11 cellular contexts compared by ENCODE assay signal in the genomic region with DNA sequence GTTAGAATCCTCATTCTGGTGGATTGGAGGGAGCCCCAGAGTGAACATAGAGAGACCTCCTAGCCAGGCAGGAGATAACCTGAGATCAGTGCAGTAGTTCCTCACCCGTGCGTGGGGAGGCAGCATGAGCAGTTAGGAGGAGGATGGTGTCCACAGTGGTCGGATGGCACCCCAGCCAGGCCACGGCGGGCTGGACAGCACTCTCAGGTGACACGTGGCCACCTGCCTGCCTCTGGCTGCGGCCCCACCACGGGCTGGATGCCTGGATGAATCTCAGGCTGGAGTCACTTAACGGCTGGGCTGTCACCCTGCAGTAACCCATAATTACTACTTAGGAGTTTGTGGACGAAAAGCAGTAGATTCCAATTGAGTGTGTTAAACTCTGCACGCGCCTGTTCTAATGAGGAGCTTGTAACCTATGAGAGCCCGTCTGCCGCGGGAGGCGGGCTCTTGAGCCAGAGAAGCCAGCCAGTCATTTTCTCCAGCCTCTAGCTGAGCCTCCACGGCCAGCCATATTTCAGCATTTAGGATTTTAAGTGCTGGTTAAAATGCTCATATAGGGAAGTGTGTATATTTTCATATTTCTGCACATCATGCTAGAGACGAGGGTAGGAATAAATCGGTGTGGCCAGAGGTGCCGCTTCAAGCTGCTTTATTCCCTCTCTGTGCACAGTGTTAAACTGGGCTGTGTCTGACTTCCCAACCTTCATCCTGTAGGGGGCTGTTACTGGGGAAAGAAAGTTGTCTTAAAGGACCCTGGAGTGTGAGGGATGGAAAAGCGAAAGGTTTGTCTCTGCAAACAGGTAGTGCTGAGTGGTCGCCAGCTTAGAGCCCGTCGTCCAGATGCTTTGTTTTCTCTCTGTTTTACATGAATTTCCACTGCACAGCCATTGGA.
DNase-seq lines count a peak whose midpoint lies in the region; ATAC-seq, FAIRE-seq and TF ChIP-seq lines count a peak whose summit lies in the region.
"Had no signal": no experiment of that assay in that cellular context is flagged by ENCODE, and none has a peak within 500 bp of the region (broad histone marks: within the 10 kb centered on the region; RNA-seq: fewer than 3 reads in every experiment).

No MANE protein-coding gene starts in this region.

- peak overlapping the region; percentile 53 for H3K4me2 ChIP-seq in BLaER1

- no peak for TF ChIP-seq POLR2A in GM12891 (IDR thresholded peaks at IDR 0.05; ENCODE audit: low read depth, low read length)

- H3K36me3 ChIP-seq in BLaER1: no peaks in the 10 kb centered on the region

- H3K27me3 ChIP-seq in BLaER1: no peaks in the 10 kb centered on the region
- H3K27me3 ChIP-seq: body of pancreas had no signal

- no peak overlapping the region for H3K9ac ChIP-seq in BLaER1

- peak; percentile 70 for DNase-seq in M059J (ENCODE audit: low read depth)
- DNase-seq in astrocyte of the hippocampus (ENCODE audit: low read depth, low spot score): peak; percentile 62
- peak; percentile 36 for DNase-seq in midbrain (lab: John Stamatoyannopoulos, UW)
- DNase-seq in amniotic stem cell (lab: John Stamatoyannopoulos, UW): no peak
- no peak for DNase-seq in GM12891 (ENCODE audit: insufficient read length, low spot score)
- no peak for DNase-seq in RCC 7860 (ENCODE audit: low spot score)
- DNase-seq: body of pancreas, left cardiac atrium had no signal

- H3K9me3 ChIP-seq in BLaER1: no peaks in the 10 kb centered on the region
- H3K9me3 ChIP-seq: body of pancreas had no signal

- no peaks in the 10 kb centered on the region for H4K20me1 ChIP-seq in BLaER1

- H3K4me1 ChIP-seq in BLaER1: peaks cover 33% of the 10 kb centered on the region

- no peak overlapping the region for H3K27ac ChIP-seq in BLaER1
- H3K27ac ChIP-seq: body of pancreas had no signal

- no peak overlapping the region for H3K4me3 ChIP-seq in BLaER1
- H3K4me3 ChIP-seq: body of pancreas had no signal

- no peak for ATAC-seq in HG03469 (IDR thresholded peaks at IDR 0.05; ENCODE audit: unreplicated experiment)
- ATAC-seq: body of pancreas had no signal

- FAIRE-seq in GM12891 (lab: Jason Lieb, UNC) (no peak), RCC 7860 (lab: Jason Lieb, UNC) (no peak)
- FAIRE-seq: GM18507 had no signal

TF ChIP-seq in GM12891, 5 proteins besides CTCF, POLR2A, EP300 and RAD21:
- TF ChIP-seq POLR2AphosphoS5 (IDR thresholded peaks at IDR 0.05; ENCODE audit: low read depth, low read length): no peak
- TF ChIP-seq POU2F2 (IDR thresholded peaks at IDR 0.05; ENCODE audit: low read depth, low read length): no peak
- no peak for TF ChIP-seq PAX5 (IDR thresholded peaks at IDR 0.05; ENCODE audit: insufficient read depth, low read length, severe bottlenecking)
- TF ChIP-seq TAF1 (IDR thresholded peaks at IDR 0.05; ENCODE audit: low read depth, low read length): no peak
- TF ChIP-seq SPI1 (IDR thresholded peaks at IDR 0.05; ENCODE audit: low read depth, low read length): no peak

Comparison
In these comparisons a context has a peak if more than half of its experiments do, and no peak if none do; other contexts are left out.
1. DNase-seq: peak in M059J (single experiment), astrocyte of the hippocampus (single experiment) and midbrain (single experiment); none in amniotic stem cell (single experiment), GM12891 (single experiment) and RCC 7860 (single experiment).